Comparison of ENCODE assay signal across 23 cellular contexts in genomic region chr22:34333285-34333684, GRCh38.
"Had no signal": no experiment of that assay in that cellular context is flagged by ENCODE, and none has a peak within 500 bp of the region (broad histone marks: within the 10 kb centered on the region; RNA-seq: fewer than 3 reads in every experiment).

No MANE protein-coding gene starts in this region.

- H3K9ac ChIP-seq: SK-N-SH had no signal

- ATAC-seq: Panc1, PC-3 had no signal

- H3K9me3 ChIP-seq: MG63, SK-N-SH had no signal

- H3K27me3 ChIP-seq: MG63 had no signal

- H3K4me2 ChIP-seq: SK-N-SH had no signal

- DNase-seq: KBM-7, MG63, NCI-H1092, NCI-H1105 treated with DMSO at 0.1 percent for 48 hours, NCI-H1417 treated with DMSO at 0.1 percent for 48 hours, NCI-H146, NCI-H1694 treated with DMSO at 0.1 percent for 48 hours, NCI-H1930, NCI-H2081, NCI-H2107, NCI-H2171, NCI-H226, NCI-H446, NCI-H510A, NCI-H524 treated with DMSO at 0.1 percent for 48 hours, NCI-H69, NCI-H774, PC-3, SHP77, SK-N-SH, SW 1271 had no signal

- H3K27ac ChIP-seq: RWPE1 had no signal

- H3K36me3 ChIP-seq: MG63 had no signal

- H3K4me3 ChIP-seq: MG63 had no signal
